32 cellular contexts compared by ENCODE assay signal in genomic region chr12:123336530-123336929, GRCh38. TPM values are rescaled to one million over a fixed set of nuclear protein-coding genes. Genes with fewer than 3 reads are reported as not detected.
DNase-seq lines count a peak whose midpoint lies in the region; ATAC-seq and TF ChIP-seq lines count a peak whose summit lies in the region.
"Had no signal": no experiment of that assay in that cellular context is flagged by ENCODE, and none has a peak within 500 bp of the region (broad histone marks: within the 10 kb centered on the region; RNA-seq: fewer than 3 reads in every experiment).

No MANE protein-coding gene starts in this region.

- no peaks in the 10 kb centered on the region for H3K9me3 ChIP-seq in DOHH2 (ENCODE audit: control insufficient read depth, insufficient read depth, low read length)
- H3K9me3 ChIP-seq: breast epithelium, left lung, prostate gland, right lobe of liver, spleen, tibial artery, vagina had no signal

- TF ChIP-seq CTCF in DOHH2 (IDR thresholded peaks at IDR 0.05; ENCODE audit: low read depth, low read length, poor library complexity, severe bottlenecking) (no peak), brain microvascular endothelial cell (IDR thresholded peaks at IDR 0.05; ENCODE audit: low read depth, low read length, missing control alignments) (no peak)

- H3K27me3 ChIP-seq in DOHH2 (ENCODE audit: control insufficient read depth, low read length) (no peaks in the 10 kb centered on the region), brain microvascular endothelial cell (replicated peaks) (no peaks in the 10 kb centered on the region)
- H3K27me3 ChIP-seq: breast epithelium, left lung, right lobe of liver, spleen, tibial artery, vagina had no signal

- H3K36me3 ChIP-seq in DOHH2 (ENCODE audit: control insufficient read depth, low read length), result peaks cover 72% of the 10 kb centered on the region
- H3K36me3 ChIP-seq in brain microvascular endothelial cell (replicated peaks), result peaks cover 61% of the 10 kb centered on the region
- H3K36me3 ChIP-seq: breast epithelium, prostate gland had no signal

- intact Hi-C loops in activated CD4-positive, alpha-beta memory T cell treated with anti-CD3 and anti-CD28 coated beads for 36 hours (cut with micrococcal nuclease), result no loop called here

- no peaks in the 10 kb centered on the region for H3K27me3 Mint-ChIP-seq in activated CD4-positive, alpha-beta memory T cell treated with anti-CD3 and anti-CD28 coated beads for 36 hours
- no peaks in the 10 kb centered on the region for H3K27me3 Mint-ChIP-seq in activated CD4-positive, alpha-beta memory T cell treated with anti-CD3 and anti-CD28 coated beads, Interleukin-2, amount 10 ng/mL, durations not matched to agents 7 days and 5 days
- no peaks in the 10 kb centered on the region for H3K27me3 Mint-ChIP-seq in activated naive CD8-positive, alpha-beta T cell treated with anti-CD3 and anti-CD28 coated beads, Interleukin-2, amount 50 U/mL, for 24 hours
- H3K27me3 Mint-ChIP-seq in naive B cell, result no peaks in the 10 kb centered on the region
- H3K27me3 Mint-ChIP-seq: activated naive CD4-positive, alpha-beta T cell treated with anti-CD3 and anti-CD28 coated beads, Interleukin-2, amount 50 U/mL, for 24 hours had no signal

- 0 out of 2 replicates have a peak overlapping the region, but pooled peaks have one; percentile 9 for H3K4me2 ChIP-seq in DOHH2 (ENCODE audit: low read length)

- no peaks in the 10 kb centered on the region for H4K20me1 ChIP-seq in DOHH2 (ENCODE audit: control insufficient read depth, insufficient read depth, low read depth, low read length)

- H3K4me3 ChIP-seq in DOHH2 (ENCODE audit: low read length) (no peak overlapping the region), brain microvascular endothelial cell (ENCODE audit: low read depth, low read length) (no peak overlapping the region)
- H3K4me3 ChIP-seq: breast epithelium, left lung, prostate gland, right lobe of liver, SK-N-MC, spleen, tibial artery, vagina had no signal

- no peaks in the 10 kb centered on the region for H3K9me3 Mint-ChIP-seq in activated CD4-positive, alpha-beta memory T cell treated with anti-CD3 and anti-CD28 coated beads for 36 hours
- no peaks in the 10 kb centered on the region for H3K9me3 Mint-ChIP-seq in activated CD4-positive, alpha-beta memory T cell treated with anti-CD3 and anti-CD28 coated beads, Interleukin-2, amount 10 ng/mL, durations not matched to agents 7 days and 5 days
- no peaks in the 10 kb centered on the region for H3K9me3 Mint-ChIP-seq in activated naive CD8-positive, alpha-beta T cell treated with anti-CD3 and anti-CD28 coated beads, Interleukin-2, amount 50 U/mL, for 24 hours
- H3K9me3 Mint-ChIP-seq in naive B cell, result no peaks in the 10 kb centered on the region
- H3K9me3 Mint-ChIP-seq: activated naive CD4-positive, alpha-beta T cell treated with anti-CD3 and anti-CD28 coated beads, Interleukin-2, amount 50 U/mL, for 24 hours; CD8-positive, alpha-beta T cell had no signal

- H3K4me3 Mint-ChIP-seq in activated CD4-positive, alpha-beta memory T cell treated with anti-CD3 and anti-CD28 coated beads for 36 hours, result no peak overlapping the region
- no peak overlapping the region for H3K4me3 Mint-ChIP-seq in activated CD4-positive, alpha-beta memory T cell treated with anti-CD3 and anti-CD28 coated beads, Interleukin-2, amount 10 ng/mL, durations not matched to agents 7 days and 5 days
- no peak overlapping the region for H3K4me3 Mint-ChIP-seq in activated naive CD8-positive, alpha-beta T cell treated with anti-CD3 and anti-CD28 coated beads, Interleukin-2, amount 50 U/mL, for 24 hours
- H3K4me3 Mint-ChIP-seq in naive B cell, result no peak overlapping the region
- H3K4me3 Mint-ChIP-seq: activated naive CD4-positive, alpha-beta T cell treated with anti-CD3 and anti-CD28 coated beads, Interleukin-2, amount 50 U/mL, for 24 hours; CD8-positive, alpha-beta T cell had no signal

- H3K27ac Mint-ChIP-seq in activated CD4-positive, alpha-beta memory T cell treated with anti-CD3 and anti-CD28 coated beads for 36 hours, result peak overlapping the region; percentile 9
- H3K27ac Mint-ChIP-seq in activated CD4-positive, alpha-beta memory T cell treated with anti-CD3 and anti-CD28 coated beads, Interleukin-2, amount 10 ng/mL, durations not matched to agents 7 days and 5 days, result no peak overlapping the region
- peak overlapping the region; percentile 2 for H3K27ac Mint-ChIP-seq in activated naive CD8-positive, alpha-beta T cell treated with anti-CD3 and anti-CD28 coated beads, Interleukin-2, amount 50 U/mL, for 24 hours
- peak overlapping the region in 4 of 6 donors; percentile 48 to 77 (median 56) for H3K27ac Mint-ChIP-seq in naive B cell
- H3K27ac Mint-ChIP-seq: activated naive CD4-positive, alpha-beta T cell treated with anti-CD3 and anti-CD28 coated beads, Interleukin-2, amount 50 U/mL, for 24 hours; CD8-positive, alpha-beta T cell had no signal

- CTCF ChIA-PET in activated CD4-positive, alpha-beta memory T cell treated with anti-CD3 and anti-CD28 coated beads for 36 hours (lab: Charles Lee), result interaction anchor here (0.6 kb wide), 1 partner anchor 13 kb away, joined by 3 read pairs; no protein-coding TSS in a partner anchor
- CTCF ChIA-PET in activated CD4-positive, alpha-beta memory T cell treated with anti-CD3 and anti-CD28 coated beads, Interleukin-2, amount 10 ng/mL, durations not matched to agents 7 days and 5 days (lab: Charles Lee), result no interaction called here

- H3K79me2 ChIP-seq in DOHH2 (ENCODE audit: control insufficient read depth, low read length), result peaks cover 33% of the 10 kb centered on the region

- no peak for ATAC-seq in activated naive CD8-positive, alpha-beta T cell treated with anti-CD3 and anti-CD28 coated beads, Interleukin-2, amount 50 U/mL, for 24 hours
- no peak for ATAC-seq in naive B cell (ENCODE audit: low read depth in 2 of 2)
- ATAC-seq: CD8-positive, alpha-beta T cell; esophagus mucosa had no signal

- peaks cover 15% of the 10 kb centered on the region for H3K4me1 ChIP-seq in DOHH2 (ENCODE audit: control insufficient read depth, low read length)
- H3K4me1 ChIP-seq: breast epithelium, left lung, prostate gland, right lobe of liver, tibial artery, vagina had no signal

- H3K36me3 Mint-ChIP-seq in activated CD4-positive, alpha-beta memory T cell treated with anti-CD3 and anti-CD28 coated beads for 36 hours, result peaks cover 35% of the 10 kb centered on the region
- H3K36me3 Mint-ChIP-seq in activated CD4-positive, alpha-beta memory T cell treated with anti-CD3 and anti-CD28 coated beads, Interleukin-2, amount 10 ng/mL, durations not matched to agents 7 days and 5 days (ENCODE audit: low read depth), result peaks cover 51% of the 10 kb centered on the region
- H3K36me3 Mint-ChIP-seq in activated naive CD8-positive, alpha-beta T cell treated with anti-CD3 and anti-CD28 coated beads, Interleukin-2, amount 50 U/mL, for 24 hours (ENCODE audit: low read depth), result peaks cover 36% of the 10 kb centered on the region
- peaks cover 9 to 13% of the 10 kb centered on the region in 2 donors for H3K36me3 Mint-ChIP-seq in naive B cell

- in situ Hi-C loops in brain microvascular endothelial cell (cut with HindIII; ENCODE audit: low pct_ligation_motif_present, low sequenced_read_pairs), result no loop called here

- H3F3A ChIP-seq in DOHH2 (ENCODE audit: control insufficient read depth, insufficient read depth), result no peaks in the 10 kb centered on the region

- no peak for DNase-seq in activated CD4-positive, alpha-beta memory T cell treated with anti-CD3 and anti-CD28 coated beads for 36 hours
- DNase-seq in activated CD4-positive, alpha-beta memory T cell treated with anti-CD3 and anti-CD28 coated beads, Interleukin-2, amount 10 ng/mL, durations not matched to agents 7 days and 5 days, result no peak
- DNase-seq in activated naive CD8-positive, alpha-beta T cell treated with anti-CD3 and anti-CD28 coated beads, Interleukin-2, amount 50 U/mL, for 24 hours, result no peak
- no peak for DNase-seq in naive B cell
- no peak for DNase-seq in effector CD8-positive, alpha-beta T cell (lab: John Stamatoyannopoulos, UW)
- no peak for DNase-seq in cerebellar cortex (ENCODE audit: low spot score)
- DNase-seq in brain microvascular endothelial cell, result no peak
- DNase-seq: activated CD4-positive, CD25-positive, alpha-beta regulatory T cell treated with anti-CD3 and anti-CD28 coated beads, Interleukin-2, amount 50 U/mL, for 72 hours; CD8-positive, alpha-beta T cell; EL; H7; head of caudate nucleus; islet precursor cell; left lung; mesenchymal stem cell; NCI-H1105 treated with DMSO at 0.1 percent for 48 hours; NCI-H187 treated with DMSO at 0.1 percent for 48 hours; NCI-H2171; NCI-H524 treated with DMSO at 0.1 percent for 48 hours; nucleus accumbens; OCI-M1; right lobe of liver; spleen; stimulated activated CD4-positive, alpha-beta T cell treated with anti-CD3 and anti-CD28 coated beads, Interleukin-2, amount 100 ng/mL, for 24 hours; tibial artery had no signal

- H3K27ac ChIP-seq in DOHH2 (ENCODE audit: low read depth, low read length), result no peak overlapping the region
- no peak overlapping the region for H3K27ac ChIP-seq in brain microvascular endothelial cell
- H3K27ac ChIP-seq: breast epithelium, left lung, prostate gland, right lobe of liver, SK-N-MC, tibial artery, vagina had no signal

- H3K4me1 Mint-ChIP-seq in activated CD4-positive, alpha-beta memory T cell treated with anti-CD3 and anti-CD28 coated beads for 36 hours (ENCODE audit: low read depth), result peaks cover 11% of the 10 kb centered on the region
- peaks cover 7% of the 10 kb centered on the region for H3K4me1 Mint-ChIP-seq in activated CD4-positive, alpha-beta memory T cell treated with anti-CD3 and anti-CD28 coated beads, Interleukin-2, amount 10 ng/mL, durations not matched to agents 7 days and 5 days
- peaks cover 3% of the 10 kb centered on the region for H3K4me1 Mint-ChIP-seq in activated naive CD8-positive, alpha-beta T cell treated with anti-CD3 and anti-CD28 coated beads, Interleukin-2, amount 50 U/mL, for 24 hours
- H3K4me1 Mint-ChIP-seq in naive B cell, result peaks cover 7 to 16% (median 9%) of the 10 kb centered on the region in 3 donors

- H3K9me2 ChIP-seq in DOHH2 (replicated peaks; ENCODE audit: control insufficient read depth, low read length), result no peaks in the 10 kb centered on the region

- POLR2A ChIA-PET in activated CD4-positive, alpha-beta memory T cell treated with anti-CD3 and anti-CD28 coated beads for 36 hours (lab: Charles Lee), result no interaction called here
- POLR2A ChIA-PET in activated CD4-positive, alpha-beta memory T cell treated with anti-CD3 and anti-CD28 coated beads, Interleukin-2, amount 10 ng/mL, durations not matched to agents 7 days and 5 days (lab: Charles Lee), result no interaction called here

RNA-seq across cellular contexts. Expression of gene SBNO1, which starts 28.1 kb away (rescaled TPM):
- total RNA-seq in activated CD4-positive, alpha-beta memory T cell treated with anti-CD3 and anti-CD28 coated beads for 36 hours, result 10 to 100 TPM; 49.9 to 50.6 TPM
- 10 to 100 TPM; 40.1 to 40.2 TPM for total RNA-seq in activated CD4-positive, alpha-beta memory T cell treated with anti-CD3 and anti-CD28 coated beads, Interleukin-2, amount 10 ng/mL, durations not matched to agents 7 days and 5 days
- polyA plus RNA-seq in naive B cell (ENCODE audit: low read depth in 6 of 6), result 10 to 100 TPM; 17.2 to 30.6 (median 24.1) TPM

RNA-seq across cellular contexts. Expression of gene KMT5A, which starts 47.4 kb away (rescaled TPM):
- 10 to 100 TPM; 59.9 to 62.0 TPM for total RNA-seq in activated CD4-positive, alpha-beta memory T cell treated with anti-CD3 and anti-CD28 coated beads for 36 hours
- 10 to 100 TPM; 78.9 to 82.0 TPM for total RNA-seq in activated CD4-positive, alpha-beta memory T cell treated with anti-CD3 and anti-CD28 coated beads, Interleukin-2, amount 10 ng/mL, durations not matched to agents 7 days and 5 days
- polyA plus RNA-seq in naive B cell (ENCODE audit: low read depth in 6 of 6), result 1 to 10 TPM in 3 of 6 donors, under 1 TPM in 3; 0.15 to 2.7 (median 1.4) TPM
